In genomic region chr2:238449909-238450417, GRCh38 we compare ENCODE assay signal across 9 cellular contexts. TPM values are rescaled to one million over a fixed set of nuclear protein-coding genes. Genes with fewer than 3 reads are reported as not detected.
A peak's percentile ranks its signal among the peaks of the same experiment; 100 is the strongest.
DNase-seq lines count a peak whose midpoint lies in the region; TF ChIP-seq lines count a peak whose summit lies in the region.
"Had no signal": no experiment of that assay in that cellular context is flagged by ENCODE, and none has a peak within 500 bp of the region (broad histone marks: within the 10 kb centered on the region; RNA-seq: fewer than 3 reads in every experiment).

No MANE protein-coding gene starts in this region.

- H3K36me3 ChIP-seq in adrenal gland (replicated peaks in 1 of 2) (peaks cover 0 to 30% of the 10 kb centered on the region in 2 donors), hepatocyte (replicated peaks; ENCODE audit: insufficient read depth, low read depth) (no peaks in the 10 kb centered on the region), skeletal muscle tissue (ENCODE audit: control insufficient read depth in 3 of 3, insufficient read depth in 3 of 3, low read length in 3 of 3) (peaks cover 32 to 41% (median 33%) of the 10 kb centered on the region in 3 donors)

- H3K4me1 ChIP-seq in adrenal gland (replicated peaks in 1 of 2), result peaks cover 0 to 7% of the 10 kb centered on the region in 2 donors
- H3K4me1 ChIP-seq in hepatocyte (ENCODE audit: insufficient read depth), result no peaks in the 10 kb centered on the region
- peaks cover 12 to 20% (median 20%) of the 10 kb centered on the region in 3 donors for H3K4me1 ChIP-seq in skeletal muscle tissue (ENCODE audit: control insufficient read depth in 3 of 3, insufficient read depth in 3 of 3, low read length in 3 of 3)

- intact Hi-C loops in adrenal gland (cut with DNase I), result loop anchor here in 1 of 2 donors (10.0 kb wide), 1 partner anchor 85 kb away; no protein-coding TSS in a partner anchor

- H3K4me2 ChIP-seq in hepatocyte, result no peak overlapping the region

- TF ChIP-seq CTCF in HL-60 (IDR thresholded peaks at IDR 0.05; ENCODE audit: insufficient read depth, low read length), result no peak
- no peak for TF ChIP-seq CTCF in adrenal gland (IDR thresholded peaks at IDR 0.05)
- TF ChIP-seq CTCF in hepatocyte (IDR thresholded peaks at IDR 0.05; ENCODE audit: poor library complexity), result no peak

- H3K9me2 ChIP-seq in hepatocyte (replicated peaks; ENCODE audit: insufficient read depth), result no peaks in the 10 kb centered on the region

- peak overlapping the region in 1 of 3 donors; percentile 57 for H3K9ac ChIP-seq in skeletal muscle tissue (ENCODE audit: low read depth in 1 of 3, low read length in 3 of 3)

- H3K27me3 ChIP-seq in HL-60 (ENCODE audit: insufficient read depth, poor library complexity, severe bottlenecking) (no peaks in the 10 kb centered on the region), adrenal gland (no peaks in the 10 kb centered on the region), hepatocyte (no peaks in the 10 kb centered on the region), skeletal muscle tissue (ENCODE audit: control insufficient read depth in 3 of 3, insufficient read depth in 3 of 3, low read length in 3 of 3) (peaks cover 0 to 6% (median 0%) of the 10 kb centered on the region in 3 donors)
- H3K27me3 ChIP-seq: suprapubic skin had no signal

- H3K4me3 ChIP-seq in HL-60 (replicated peaks; ENCODE audit: insufficient read depth, low read length), result no peak overlapping the region
- no peak overlapping the region for H3K4me3 ChIP-seq in adrenal gland
- no peak overlapping the region for H3K4me3 ChIP-seq in hepatocyte
- peak overlapping the region in 1 of 3 donors; percentile 29 for H3K4me3 ChIP-seq in skeletal muscle tissue (ENCODE audit: low read length in 3 of 3)
- H3K4me3 ChIP-seq: suprapubic skin had no signal

- no peak overlapping the region for H2AFZ ChIP-seq in hepatocyte

- H3K9me3 ChIP-seq in adrenal gland (replicated peaks in 1 of 3), result no peaks in the 10 kb centered on the region
- no peaks in the 10 kb centered on the region for H3K9me3 ChIP-seq in hepatocyte (ENCODE audit: low read depth)
- no peaks in the 10 kb centered on the region for H3K9me3 ChIP-seq in skeletal muscle tissue (ENCODE audit: control insufficient read depth in 3 of 3, low read length in 3 of 3)
- H3K9me3 ChIP-seq: suprapubic skin had no signal

- no peak overlapping the region for H3K27ac ChIP-seq in HL-60 (replicated peaks)
- H3K27ac ChIP-seq in adrenal gland, result peak overlapping the region in 3 of 5 donors; percentile 13 to 73 (median 51)
- H3K27ac ChIP-seq in hepatocyte, result no peak overlapping the region
- H3K27ac ChIP-seq in skeletal muscle tissue (ENCODE audit: low read depth, low read length), result peak overlapping the region; percentile 23
- H3K27ac ChIP-seq: suprapubic skin had no signal

- H3K79me2 ChIP-seq in hepatocyte, result peaks cover 6% of the 10 kb centered on the region

- peak in 1 of 2 donors; percentile 48 for TF ChIP-seq POLR2A in adrenal gland (IDR thresholded peaks at IDR 0.05)

- no peaks in the 10 kb centered on the region for H4K20me1 ChIP-seq in hepatocyte (ENCODE audit: insufficient read depth, poor library complexity, severe bottlenecking)

- DNase-seq in HL-60 (ENCODE audit: low read depth in 1 of 2, low spot score in 1 of 2) (peak; percentile 53 to 69), adrenal gland (peak; percentile 80 to 96 (median 93)), hepatocyte (ENCODE audit: low spot score) (peak; percentile 43), NCI-H128 (lab: John Stamatoyannopoulos, UW; ENCODE audit: unreplicated experiment) (no peak), H4 (ENCODE audit: low spot score) (no peak), germinal center (ENCODE audit: low spot score) (no peak)
- no peak for DNase-seq in activated CD4-positive, alpha-beta T cell treated with anti-CD3 and anti-CD28 coated beads, Interleukin-2, amount 50 U/mL, for 4 hours

- WGBS in adrenal gland, 4 donors, result 47 to 63% (median 49%) methylated on average over 9 of the region's 9 CpGs
- WGBS in hepatocyte (ENCODE audit: low lambda C conversion rate, missing lambda C conversion rate), result 80% methylated on average over 9 of the region's 9 CpGs

RNA-seq across cellular contexts. Expression of gene ASB1, which starts 23.2 kb away (rescaled TPM):
- total RNA-seq in adrenal gland, result 10 to 100 TPM; 12.2 to 24.1 (median 18.8) TPM
- 10 to 100 TPM; 12.3 to 28.8 (median 24.8) TPM for polyA plus RNA-seq in adrenal gland
- 13.0 and 19.3 TPM in 2 replicates for total RNA-seq in hepatocyte
- polyA plus RNA-seq in hepatocyte, result 27.9 and 30.1 TPM in 2 replicates
- 26.6 TPM for total RNA-seq in skeletal muscle tissue
- total RNA-seq in H4 (2014; rRNA removed; shearing (Covaris generic)), result 27.1 and 33.0 TPM in 2 replicates

Comparison
In these comparisons a context has a peak if more than half of its experiments do, and no peak if none do; other contexts are left out.
1. DNase-seq: peak in HL-60 (2 of 2), adrenal gland (7 of 7) and hepatocyte (single experiment); none in NCI-H128 (single experiment), H4 (single experiment), activated CD4-positive, alpha-beta T cell treated with anti-CD3 and anti-CD28 coated beads, Interleukin-2, amount 50 U/mL, for 4 hours (0 of 2) and germinal center (single experiment).
2. H3K27ac ChIP-seq: peak in adrenal gland (3 of 5) and skeletal muscle tissue (single experiment); none in HL-60 (single experiment) and hepatocyte (single experiment).